In genomic region chr10:6296456-6297214, GRCh38 we compare ENCODE assay signal across 18 cellular contexts.
DNase-seq lines count a peak whose midpoint lies in the region; ATAC-seq lines count a peak whose summit lies in the region.
"Had no signal": no experiment of that assay in that cellular context is flagged by ENCODE, and none has a peak within 500 bp of the region (broad histone marks: within the 10 kb centered on the region; RNA-seq: fewer than 3 reads in every experiment).

No MANE protein-coding gene starts in this region.

- no peak overlapping the region for H3K4ac ChIP-seq in trophoblast cell (ENCODE audit: low read depth, low read length)

- no peak overlapping the region for H3K4me3 Mint-ChIP-seq in CD4-positive, CD25-positive, alpha-beta regulatory T cell
- H3K4me3 Mint-ChIP-seq: activated naive CD4-positive, alpha-beta T cell treated with anti-CD3 and anti-CD28 coated beads, Interleukin-2, amount 10 ng/mL, durations not matched to agents 7 days and 5 days; IgD-negative memory B cell had no signal

- H2BK120ac ChIP-seq in trophoblast cell (ENCODE audit: insufficient read depth, low read length, poor library complexity): no peak overlapping the region

- H3K27me3 ChIP-seq in CD4-positive, CD25-positive, alpha-beta regulatory T cell (ENCODE audit: control insufficient read depth, insufficient read depth, low read length): no peaks in the 10 kb centered on the region
- no peaks in the 10 kb centered on the region for H3K27me3 ChIP-seq in trophoblast cell (ENCODE audit: insufficient read depth, low read length)
- H3K27me3 ChIP-seq: BE2C, heart right ventricle, uterus had no signal

- H3K36me3 Mint-ChIP-seq in CD4-positive, CD25-positive, alpha-beta regulatory T cell: peaks cover 3% of the 10 kb centered on the region

- no peak overlapping the region for H2AK5ac ChIP-seq in trophoblast cell (ENCODE audit: low read length)

- ATAC-seq in CD4-positive, CD25-positive, alpha-beta regulatory T cell (ENCODE audit: low read depth in 2 of 2): no peak
- ATAC-seq in GM21381 (IDR thresholded peaks at IDR 0.05; ENCODE audit: unreplicated experiment): no peak
- ATAC-seq: heart right ventricle, left ventricle myocardium superior, Panc1 had no signal

- H3K27me3 Mint-ChIP-seq in CD4-positive, CD25-positive, alpha-beta regulatory T cell: peaks cover 5% of the 10 kb centered on the region
- H3K27me3 Mint-ChIP-seq: activated naive CD4-positive, alpha-beta T cell treated with anti-CD3 and anti-CD28 coated beads, Interleukin-2, amount 10 ng/mL, durations not matched to agents 7 days and 5 days; IgD-negative memory B cell had no signal

- no peaks in the 10 kb centered on the region for H3K36me3 ChIP-seq in CD4-positive, CD25-positive, alpha-beta regulatory T cell (ENCODE audit: control insufficient read depth, insufficient read depth, low read length)
- H3K36me3 ChIP-seq in trophoblast cell (ENCODE audit: control insufficient read depth in 1 of 2, insufficient read depth in 2 of 2, low read length in 2 of 2): no peaks in the 10 kb centered on the region
- H3K36me3 ChIP-seq: BE2C, heart right ventricle, uterus had no signal

- H3K27ac Mint-ChIP-seq in CD4-positive, CD25-positive, alpha-beta regulatory T cell: peak overlapping the region in 2 of 3 donors; percentile 60 to 70
- H3K27ac Mint-ChIP-seq: activated naive CD4-positive, alpha-beta T cell treated with anti-CD3 and anti-CD28 coated beads, Interleukin-2, amount 10 ng/mL, durations not matched to agents 7 days and 5 days; IgD-negative memory B cell had no signal

- peaks cover 7% of the 10 kb centered on the region for H3K79me1 ChIP-seq in trophoblast cell (ENCODE audit: low read length)

- no peak overlapping the region for H2AFZ ChIP-seq in trophoblast cell (ENCODE audit: insufficient read depth, low read length, poor library complexity)

- peaks cover 17% of the 10 kb centered on the region for H3K4me1 ChIP-seq in CD4-positive, CD25-positive, alpha-beta regulatory T cell (ENCODE audit: control insufficient read depth, insufficient read depth, low read length, poor library complexity, severe bottlenecking)
- H3K4me1 ChIP-seq in trophoblast cell (ENCODE audit: control insufficient read depth in 1 of 2, insufficient read depth in 2 of 2, low read length in 2 of 2): peaks cover 11 to 20% of the 10 kb centered on the region in 2 experiments
- H3K4me1 ChIP-seq: BE2C, uterus had no signal

- no peaks in the 10 kb centered on the region for H3K79me2 ChIP-seq in trophoblast cell (ENCODE audit: control insufficient read depth, insufficient read depth, low read length, poor library complexity)

- no peak overlapping the region for H2BK12ac ChIP-seq in trophoblast cell (ENCODE audit: low read length)

- H3K14ac ChIP-seq in trophoblast cell (ENCODE audit: low read length): no peak overlapping the region

- no peak overlapping the region for H3K27ac ChIP-seq in CD4-positive, CD25-positive, alpha-beta regulatory T cell (ENCODE audit: insufficient read depth, low read length, poor library complexity, severe bottlenecking)
- H3K27ac ChIP-seq in epithelial cell of prostate (peak overlapping the region; percentile 41), trophoblast cell (ENCODE audit: low read depth, low read length) (peak overlapping the region; percentile 36)
- H3K27ac ChIP-seq: uterus had no signal

- no peak overlapping the region for H2BK5ac ChIP-seq in trophoblast cell (ENCODE audit: low read depth, low read length, poor library complexity)

- peaks cover 14 to 65% (median 35%) of the 10 kb centered on the region in 4 donors for H3K4me1 Mint-ChIP-seq in CD4-positive, CD25-positive, alpha-beta regulatory T cell

- peak overlapping the region; percentile 14 for H3K4me2 ChIP-seq in trophoblast cell (ENCODE audit: low read length)

- no peak overlapping the region for H3K18ac ChIP-seq in trophoblast cell (ENCODE audit: low read length)

- no peak overlapping the region for H3K4me3 ChIP-seq in CD4-positive, CD25-positive, alpha-beta regulatory T cell (ENCODE audit: low read depth, low read length)
- H3K4me3 ChIP-seq in trophoblast cell (ENCODE audit: low read depth, low read length): no peak overlapping the region
- H3K4me3 ChIP-seq: heart right ventricle, uterus had no signal

- no peak overlapping the region for H4K12ac ChIP-seq in trophoblast cell (ENCODE audit: low read depth, low read length)

- peak in 1 of 3 donors; percentile 34 for DNase-seq in CD4-positive, CD25-positive, alpha-beta regulatory T cell
- DNase-seq in OCI-M1 (lab: John Stamatoyannopoulos, UW): peak; percentile 37
- no peak for DNase-seq in epithelial cell of prostate (ENCODE audit: low read depth, low spot score)
- DNase-seq in trophoblast cell: peak; percentile 76 to 91
- DNase-seq in midbrain (lab: John Stamatoyannopoulos, UW): no peak
- DNase-seq in cerebellum (ENCODE audit: low spot score): no peak
- no peak for DNase-seq in stimulated activated CD4-positive, alpha-beta T cell treated with anti-CD3 and anti-CD28 coated beads, Interleukin-15, amount 100 ng/mL, for 24 hours
- DNase-seq: activated naive CD4-positive, alpha-beta T cell treated with anti-CD3 and anti-CD28 coated beads, Interleukin-2, amount 10 ng/mL, durations not matched to agents 7 days and 5 days; BE2C; heart right ventricle; left ventricle myocardium superior; NCI-H146; NCI-H510A; nucleus accumbens; uterus had no signal

- no CpG with 5 or more reads among the region's 6 CpGs for WGBS in trophoblast cell (ENCODE audit: extremely low coverage, insufficient coverage, insufficient read length)

- no peak overlapping the region for H4K8ac ChIP-seq in trophoblast cell (ENCODE audit: low read depth, low read length)

- H3K23ac ChIP-seq in trophoblast cell (ENCODE audit: low read length): no peak overlapping the region

- H3K9me3 Mint-ChIP-seq in CD4-positive, CD25-positive, alpha-beta regulatory T cell: no peaks in the 10 kb centered on the region
- H3K9me3 Mint-ChIP-seq: IgD-negative memory B cell had no signal

- no peaks in the 10 kb centered on the region for H3K9me3 ChIP-seq in CD4-positive, CD25-positive, alpha-beta regulatory T cell (ENCODE audit: control insufficient read depth in 2 of 2, low read length in 2 of 2)
- no peaks in the 10 kb centered on the region for H3K9me3 ChIP-seq in trophoblast cell (ENCODE audit: insufficient read depth, low read depth, low read length)
- H3K9me3 ChIP-seq: BE2C, heart right ventricle, uterus had no signal

- H4K91ac ChIP-seq in trophoblast cell (ENCODE audit: low read depth, low read length): no peak overlapping the region

- H3K9ac ChIP-seq in trophoblast cell (ENCODE audit: low read length): no peak overlapping the region

Comparison
In these comparisons a context has a peak if more than half of its experiments do, and no peak if none do; other contexts are left out.
1. DNase-seq: peak in OCI-M1 (single experiment) and trophoblast cell (2 of 2); none in epithelial cell of prostate (single experiment), midbrain (single experiment), cerebellum (single experiment) and stimulated activated CD4-positive, alpha-beta T cell treated with anti-CD3 and anti-CD28 coated beads, Interleukin-15, amount 100 ng/mL, for 24 hours (single experiment).